Comparison of ENCODE assay signal across 1 cellular context in the genomic region with DNA sequence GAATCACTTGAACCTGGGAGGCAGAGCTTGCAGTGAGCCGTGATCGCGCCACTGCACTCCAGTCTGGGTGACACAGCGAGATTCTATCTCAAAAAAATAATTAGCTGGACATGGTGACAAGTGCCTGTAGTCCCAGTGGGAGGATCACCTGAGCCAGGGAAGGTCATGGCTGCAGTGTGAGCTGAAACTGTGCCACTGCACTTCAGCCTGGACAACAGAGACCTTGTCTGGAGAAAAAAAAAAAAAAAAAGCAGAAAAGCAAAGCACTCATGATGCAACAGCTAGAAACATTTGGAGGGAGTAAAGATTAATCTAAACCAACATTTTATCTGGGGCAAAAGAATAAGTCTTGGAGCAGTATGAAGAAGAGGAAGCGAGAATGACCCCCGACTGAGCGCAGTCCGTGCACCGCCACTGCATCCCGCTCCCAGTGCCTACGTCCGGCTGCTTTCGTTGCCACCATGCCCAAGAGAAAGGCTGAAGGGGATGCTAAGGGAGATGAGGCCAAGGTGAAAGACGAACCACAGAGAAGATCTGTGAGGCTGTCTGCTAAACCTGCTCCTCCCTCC.
A peak's percentile ranks its signal among the peaks of the same experiment; 100 is the strongest.
TF ChIP-seq lines count a peak whose summit lies in the region.

No MANE protein-coding gene starts in this region.

TF ChIP-seq in IMR-90, 13 proteins besides CTCF, POLR2A, EP300 and RAD21:
- no peak for TF ChIP-seq CHD1 (IDR thresholded peaks at IDR 0.05; ENCODE audit: low read depth, low read length)
- TF ChIP-seq CEBPB (IDR thresholded peaks at IDR 0.05; ENCODE audit: low read depth, low read length) = peak; percentile 57
